Comparison of ENCODE assay signal across 15 cellular contexts in the genomic region with DNA sequence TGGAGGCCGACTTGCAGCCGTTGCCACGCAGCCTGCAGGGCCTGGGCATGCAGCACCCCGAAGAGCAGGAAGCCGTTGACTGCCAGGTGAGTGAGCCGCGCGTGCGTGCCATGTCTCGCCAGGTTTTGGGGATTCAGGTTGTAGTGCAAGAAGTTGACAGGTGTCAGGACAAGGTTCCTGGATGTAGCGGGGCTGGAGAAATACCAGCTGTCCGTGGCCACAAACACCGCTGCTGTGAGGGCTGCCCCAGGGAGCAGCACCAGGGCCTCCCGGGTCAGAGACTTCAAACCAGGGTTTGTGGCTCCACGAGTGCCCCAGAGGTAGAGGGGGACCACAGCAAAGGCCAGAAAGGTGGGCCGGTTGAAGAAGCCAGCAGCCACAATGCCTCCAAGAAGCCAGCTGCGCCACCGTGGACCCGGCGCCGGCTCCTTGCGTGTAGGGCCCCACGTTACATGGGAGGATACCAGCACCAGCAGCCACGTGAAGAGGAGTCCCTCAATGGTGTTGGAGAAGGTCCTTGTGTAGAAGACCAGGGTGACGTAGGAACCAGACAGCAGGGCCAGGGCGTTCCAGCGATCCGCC. TPM values are rescaled to one million over a fixed set of nuclear protein-coding genes. Genes with fewer than 3 reads are reported as not detected.
A peak's percentile ranks its signal among the peaks of the same experiment; 100 is the strongest.
DNase-seq lines count a peak whose midpoint lies in the region; ATAC-seq, FAIRE-seq and TF ChIP-seq lines count a peak whose summit lies in the region.
"Had no signal": no experiment of that assay in that cellular context is flagged by ENCODE, and none has a peak within 500 bp of the region (broad histone marks: within the 10 kb centered on the region; RNA-seq: fewer than 3 reads in every experiment).

No MANE protein-coding gene starts in this region.

- H2BK120ac ChIP-seq in neuronal stem cell (ENCODE audit: low read depth, low read length): peak overlapping the region; percentile 30

- H3K27me3 ChIP-seq in astrocyte (ENCODE audit: insufficient read depth, low read length) (peaks cover 2% of the 10 kb centered on the region), neuronal stem cell (ENCODE audit: control insufficient read depth in 3 of 3, insufficient read depth in 3 of 3, low read depth in 1 of 3, low read length in 3 of 3) (no peaks in the 10 kb centered on the region)

- H4K8ac ChIP-seq in neuronal stem cell (ENCODE audit: low read depth, low read length): no peak overlapping the region

- H2AFZ ChIP-seq in astrocyte (ENCODE audit: low read depth, low read length) (peak overlapping the region; percentile 34), neuronal stem cell (ENCODE audit: low read length) (no peak overlapping the region)

- peak overlapping the region; percentile 47 for H2BK15ac ChIP-seq in neuronal stem cell (ENCODE audit: low read length)

- no peak overlapping the region for H3K4me2 ChIP-seq in astrocyte (ENCODE audit: low read length)
- H3K4me2 ChIP-seq in neuronal stem cell (ENCODE audit: insufficient read depth, low read length, poor library complexity, severe bottlenecking): no peak overlapping the region

- H3K4me1 ChIP-seq in astrocyte (ENCODE audit: insufficient read depth, low read length) (peaks cover 8% of the 10 kb centered on the region), neuronal stem cell (ENCODE audit: control insufficient read depth in 2 of 2, insufficient read depth in 1 of 2, low read depth in 1 of 2, low read length in 2 of 2) (peaks cover 0 to 8% of the 10 kb centered on the region in 2 donors)

- no peak overlapping the region for H3K14ac ChIP-seq in neuronal stem cell (ENCODE audit: low read length)

- H3K36me3 ChIP-seq in astrocyte (ENCODE audit: insufficient read depth, low read length): no peaks in the 10 kb centered on the region
- peaks cover 0 to 9% of the 10 kb centered on the region in 2 donors for H3K36me3 ChIP-seq in neuronal stem cell (replicated peaks in 1 of 2; ENCODE audit: control insufficient read depth in 2 of 2, insufficient read depth in 2 of 2, low read length in 2 of 2)

- peak overlapping the region; percentile 68 for H2AK5ac ChIP-seq in neuronal stem cell (ENCODE audit: low read depth, low read length)

- no peak overlapping the region for H2BK5ac ChIP-seq in neuronal stem cell (ENCODE audit: low read length)

- no peak overlapping the region for H3K4me3 Mint-ChIP-seq in activated CD8-positive, alpha-beta memory T cell treated with anti-CD3 and anti-CD28 coated beads, Interleukin-2, amount 10 ng/mL, durations not matched to agents 7 days and 5 days
- no peak overlapping the region for H3K4me3 Mint-ChIP-seq in Calu3 (ENCODE audit: low read depth, unreplicated experiment)
- H3K4me3 Mint-ChIP-seq in astrocyte (ENCODE audit: unreplicated experiment): no peak overlapping the region
- H3K4me3 Mint-ChIP-seq in activated CD4-positive, alpha-beta T cell treated with anti-CD3 and anti-CD28 coated beads, Interleukin-2, amount 10 ng/mL, durations not matched to agents 24 days and 14 days: no peak overlapping the region
- H3K4me3 Mint-ChIP-seq: CD14-positive monocyte; CD8-positive, alpha-beta T cell had no signal

- no peak overlapping the region for H3K27ac Mint-ChIP-seq in activated CD8-positive, alpha-beta memory T cell treated with anti-CD3 and anti-CD28 coated beads, Interleukin-2, amount 10 ng/mL, durations not matched to agents 7 days and 5 days
- H3K27ac Mint-ChIP-seq in Calu3 (ENCODE audit: unreplicated experiment): peak overlapping the region; percentile 38
- H3K27ac Mint-ChIP-seq in astrocyte (ENCODE audit: unreplicated experiment): no peak overlapping the region
- no peak overlapping the region for H3K27ac Mint-ChIP-seq in activated CD4-positive, alpha-beta T cell treated with anti-CD3 and anti-CD28 coated beads, Interleukin-2, amount 10 ng/mL, durations not matched to agents 24 days and 14 days
- H3K27ac Mint-ChIP-seq: CD8-positive, alpha-beta T cell had no signal

- TF ChIP-seq CTCF in Calu3 (IDR thresholded peaks at IDR 0.05; ENCODE audit: unreplicated experiment): no peak
- TF ChIP-seq CTCF in astrocyte (IDR thresholded peaks at IDR 0.05; ENCODE audit: insufficient read depth, low read depth, low read length): no peak

- no peak for ATAC-seq in activated CD8-positive, alpha-beta memory T cell treated with anti-CD3 and anti-CD28 coated beads, Interleukin-2, amount 10 ng/mL, durations not matched to agents 7 days and 5 days
- ATAC-seq: CD8-positive, alpha-beta T cell had no signal

- peaks cover 21% of the 10 kb centered on the region for H3K4me1 Mint-ChIP-seq in activated CD8-positive, alpha-beta memory T cell treated with anti-CD3 and anti-CD28 coated beads, Interleukin-2, amount 10 ng/mL, durations not matched to agents 7 days and 5 days
- H3K4me1 Mint-ChIP-seq in Calu3 (ENCODE audit: low read depth, unreplicated experiment) (no peaks in the 10 kb centered on the region), astrocyte (ENCODE audit: low read depth, unreplicated experiment) (peaks cover 10% of the 10 kb centered on the region)
- peaks cover 17% of the 10 kb centered on the region for H3K4me1 Mint-ChIP-seq in activated CD4-positive, alpha-beta T cell treated with anti-CD3 and anti-CD28 coated beads, Interleukin-2, amount 10 ng/mL, durations not matched to agents 24 days and 14 days

- BruUV-seq in Calu3 (replicated peaks; lab: Mats Ljungman, UMichigan): no TSS peak

- H3K18ac ChIP-seq in neuronal stem cell (ENCODE audit: low read length): peak overlapping the region; percentile 51

- H3K27ac ChIP-seq in astrocyte (ENCODE audit: low read depth, low read length) (no peak overlapping the region), neuronal stem cell (replicated peaks; ENCODE audit: low read length) (no peak overlapping the region)
- H3K27ac ChIP-seq: 22Rv1 had no signal

- peak overlapping the region; percentile 48 for H3K23ac ChIP-seq in neuronal stem cell (ENCODE audit: low read depth, low read length, poor library complexity)

- CTCF ChIA-PET in activated CD8-positive, alpha-beta memory T cell treated with anti-CD3 and anti-CD28 coated beads, Interleukin-2, amount 10 ng/mL, durations not matched to agents 7 days and 5 days (lab: Charles Lee): no interaction called here
- CTCF ChIA-PET in Calu3 (lab: Charles Lee): interaction anchor here (0.9 kb wide), 1 partner anchor 12 kb away, joined by 4 read pairs; no protein-coding TSS in a partner anchor

- no peaks in the 10 kb centered on the region for H3K9me3 ChIP-seq in astrocyte (ENCODE audit: insufficient read depth, low read depth, low read length)
- no peaks in the 10 kb centered on the region for H3K9me3 ChIP-seq in neuronal stem cell (replicated peaks in 1 of 2; ENCODE audit: control insufficient read depth in 2 of 2, insufficient read depth in 1 of 2, low read depth in 1 of 2, low read length in 2 of 2)
- H3K9me3 ChIP-seq: Caco-2 had no signal

- H4K91ac ChIP-seq in neuronal stem cell (ENCODE audit: low read depth, low read length, poor library complexity): peak overlapping the region; percentile 46

- H3K36me3 Mint-ChIP-seq in activated CD8-positive, alpha-beta memory T cell treated with anti-CD3 and anti-CD28 coated beads, Interleukin-2, amount 10 ng/mL, durations not matched to agents 7 days and 5 days: peaks cover 8% of the 10 kb centered on the region
- peaks cover 36% of the 10 kb centered on the region for H3K36me3 Mint-ChIP-seq in Calu3 (ENCODE audit: insufficient read depth, unreplicated experiment)
- H3K36me3 Mint-ChIP-seq in astrocyte (ENCODE audit: low read depth, unreplicated experiment): peaks cover 2% of the 10 kb centered on the region
- peaks cover 15% of the 10 kb centered on the region for H3K36me3 Mint-ChIP-seq in activated CD4-positive, alpha-beta T cell treated with anti-CD3 and anti-CD28 coated beads, Interleukin-2, amount 10 ng/mL, durations not matched to agents 24 days and 14 days (ENCODE audit: low read depth)

- no peak overlapping the region for H3K4ac ChIP-seq in neuronal stem cell (ENCODE audit: low read length)

- intact Hi-C loops in Calu3 (cut with micrococcal nuclease; ENCODE audit: unreplicated experiment): loop anchor here (10.0 kb wide), 1 partner anchor 343 kb away; no protein-coding TSS in a partner anchor
- intact Hi-C loops in activated CD4-positive, alpha-beta T cell treated with anti-CD3 and anti-CD28 coated beads, Interleukin-2, amount 10 ng/mL, durations not matched to agents 24 days and 14 days (cut with micrococcal nuclease): no loop called here

- no peaks in the 10 kb centered on the region for H3K79me1 ChIP-seq in neuronal stem cell (ENCODE audit: low read depth, low read length)

- no peak for FAIRE-seq in astrocyte (lab: Jason Lieb, UNC)
- FAIRE-seq: GM19239, H54 had no signal

- H2BK12ac ChIP-seq in neuronal stem cell (ENCODE audit: low read length): no peak overlapping the region

- H3K9ac ChIP-seq in astrocyte (ENCODE audit: low read length): no peak overlapping the region
- no peak overlapping the region for H3K9ac ChIP-seq in neuronal stem cell (ENCODE audit: low read depth, low read length, poor library complexity)

- peaks cover 15% of the 10 kb centered on the region for H3K79me2 ChIP-seq in astrocyte (ENCODE audit: insufficient read depth, low read length)

- no peaks in the 10 kb centered on the region for H3K9me3 Mint-ChIP-seq in activated CD8-positive, alpha-beta memory T cell treated with anti-CD3 and anti-CD28 coated beads, Interleukin-2, amount 10 ng/mL, durations not matched to agents 7 days and 5 days (ENCODE audit: low read depth)
- no peaks in the 10 kb centered on the region for H3K9me3 Mint-ChIP-seq in Calu3 (ENCODE audit: low read depth, unreplicated experiment)
- H3K9me3 Mint-ChIP-seq in astrocyte (ENCODE audit: unreplicated experiment): no peaks in the 10 kb centered on the region
- H3K9me3 Mint-ChIP-seq in activated CD4-positive, alpha-beta T cell treated with anti-CD3 and anti-CD28 coated beads, Interleukin-2, amount 10 ng/mL, durations not matched to agents 24 days and 14 days: no peaks in the 10 kb centered on the region
- H3K9me3 Mint-ChIP-seq: CD8-positive, alpha-beta T cell had no signal

- H3K27me3 Mint-ChIP-seq in activated CD8-positive, alpha-beta memory T cell treated with anti-CD3 and anti-CD28 coated beads, Interleukin-2, amount 10 ng/mL, durations not matched to agents 7 days and 5 days: no peaks in the 10 kb centered on the region
- no peaks in the 10 kb centered on the region for H3K27me3 Mint-ChIP-seq in Calu3 (ENCODE audit: unreplicated experiment)
- peaks cover 24% of the 10 kb centered on the region for H3K27me3 Mint-ChIP-seq in astrocyte (ENCODE audit: low read depth, unreplicated experiment)
- no peaks in the 10 kb centered on the region for H3K27me3 Mint-ChIP-seq in activated CD4-positive, alpha-beta T cell treated with anti-CD3 and anti-CD28 coated beads, Interleukin-2, amount 10 ng/mL, durations not matched to agents 24 days and 14 days

- H3K4me3 ChIP-seq in astrocyte (ENCODE audit: insufficient read depth, low read depth, low read length) (no peak overlapping the region), neuronal stem cell (ENCODE audit: low read length in 2 of 2) (no peak overlapping the region)

- peak; percentile 50 for DNase-seq in activated CD8-positive, alpha-beta memory T cell treated with anti-CD3 and anti-CD28 coated beads for 24 hours
- no peak for DNase-seq in activated CD8-positive, alpha-beta memory T cell treated with anti-CD3 and anti-CD28 coated beads, Interleukin-2, amount 10 ng/mL, durations not matched to agents 7 days and 5 days
- no peak for DNase-seq in Calu3
- no peak for DNase-seq in astrocyte (ENCODE audit: low read depth)
- no peak for DNase-seq in neuronal stem cell (ENCODE audit: low spot score)
- DNase-seq in stimulated activated naive CD4-positive, alpha-beta T cell treated with Interleukin-2 at 50 U/mL for 16 hours (lab: John Stamatoyannopoulos, UW): no peak
- DNase-seq in activated CD4-positive, alpha-beta T cell treated with anti-CD3 and anti-CD28 coated beads, Interleukin-2, amount 10 ng/mL, durations not matched to agents 24 days and 14 days: no peak
- DNase-seq in islet precursor cell: no peak
- DNase-seq: CD8-positive, alpha-beta T cell; GF-D8 had no signal

- H4K20me1 ChIP-seq in astrocyte (ENCODE audit: insufficient read depth, low read length): peaks cover 8% of the 10 kb centered on the region

- WGBS in neuronal stem cell (ENCODE audit: extremely low coverage in 2 of 2, insufficient read length in 2 of 2, insufficient replicate concordance in 1 of 2), 2 donors: no CpG with 5 or more reads among the region's 28 CpGs

RNA-seq across cellular contexts. Expression of a gene that starts 5.6 kb away (rescaled TPM):
- 10 to 100 TPM; 52.5 to 68.9 TPM for total RNA-seq in activated CD8-positive, alpha-beta memory T cell treated with anti-CD3 and anti-CD28 coated beads, Interleukin-2, amount 10 ng/mL, durations not matched to agents 7 days and 5 days
- total RNA-seq in Calu3 (2022) (67.1 and 71.5 TPM in 2 replicates), astrocyte (81.8 and 90.6 TPM in 2 replicates)
- polyA plus RNA-seq in neuronal stem cell (2013, experiment 1 of 2): 75.1 TPM
- 77.2 TPM for polyA plus RNA-seq in neuronal stem cell (2013, experiment 2 of 2)
- 101 and 105 TPM in 2 replicates for total RNA-seq in activated CD4-positive, alpha-beta T cell treated with anti-CD3 and anti-CD28 coated beads, Interleukin-2, amount 10 ng/mL, durations not matched to agents 24 days and 14 days

RNA-seq across cellular contexts. Expression of a gene that starts 20.7 kb away (rescaled TPM):
- 1 to 10 TPM; 1.6 to 2.6 TPM for total RNA-seq in activated CD8-positive, alpha-beta memory T cell treated with anti-CD3 and anti-CD28 coated beads, Interleukin-2, amount 10 ng/mL, durations not matched to agents 7 days and 5 days
- total RNA-seq in Calu3 (2022) (6.7 TPM in 2 replicates), astrocyte (0.48 and 0.54 TPM in 2 replicates)
- 2.0 TPM for polyA plus RNA-seq in neuronal stem cell (2013, experiment 1 of 2)
- 1.6 TPM for polyA plus RNA-seq in neuronal stem cell (2013, experiment 2 of 2)
- total RNA-seq in activated CD4-positive, alpha-beta T cell treated with anti-CD3 and anti-CD28 coated beads, Interleukin-2, amount 10 ng/mL, durations not matched to agents 24 days and 14 days: 1.7 and 1.9 TPM in 2 replicates
- total RNA-seq: CD8-positive, alpha-beta T cell had no signal
